25 cellular contexts compared by ENCODE assay signal in the genomic region with DNA sequence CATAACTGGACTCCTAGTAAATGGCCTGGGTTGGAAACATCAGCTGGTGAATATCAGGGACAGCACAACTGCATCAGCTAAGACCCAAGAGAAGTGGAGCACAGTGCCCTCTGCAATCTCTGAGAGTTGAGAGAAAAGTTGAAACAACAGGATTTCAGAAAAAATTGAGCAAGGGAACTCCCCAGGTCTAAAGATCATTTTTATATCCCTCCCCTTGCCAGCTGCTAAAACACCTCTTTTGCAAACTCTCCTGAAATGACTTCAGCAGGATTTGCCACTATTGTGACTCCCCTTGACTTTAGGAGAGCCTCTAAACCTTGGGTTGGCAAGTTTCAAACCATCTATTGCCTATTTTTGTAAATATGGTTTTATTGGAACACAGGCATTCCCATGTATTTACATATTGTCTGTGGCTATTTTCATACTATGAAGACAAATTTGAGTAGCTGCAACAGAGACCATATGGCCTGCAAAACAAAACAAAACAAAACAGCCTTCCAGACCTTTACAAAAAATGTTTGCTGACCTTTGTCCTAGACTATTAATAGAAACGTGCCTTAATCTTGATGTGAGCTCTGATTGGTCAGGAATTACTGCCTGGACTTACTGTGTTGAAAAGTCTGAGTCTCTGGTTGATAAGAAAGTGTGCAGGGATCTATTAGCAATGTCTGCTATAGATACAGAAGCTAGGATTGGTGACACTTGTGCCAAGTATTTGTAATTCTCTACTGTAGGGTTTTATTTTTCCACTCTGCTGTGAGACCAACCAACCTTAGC. TPM values are rescaled to one million over a fixed set of nuclear protein-coding genes. Genes with fewer than 3 reads are reported as not detected.
DNase-seq lines count a peak whose midpoint lies in the region; ATAC-seq, FAIRE-seq and TF ChIP-seq lines count a peak whose summit lies in the region.
"Had no signal": no experiment of that assay in that cellular context is flagged by ENCODE, and none has a peak within 500 bp of the region (broad histone marks: within the 10 kb centered on the region; RNA-seq: fewer than 3 reads in every experiment).

No MANE protein-coding gene starts in this region.

- H3K9ac ChIP-seq in liver (ENCODE audit: low read depth in 1 of 2, low read length in 2 of 2) (no peak overlapping the region), SK-N-SH (no peak overlapping the region)

- H3K79me2 ChIP-seq in SK-N-SH (ENCODE audit: insufficient read depth), result no peaks in the 10 kb centered on the region

- no peak for TF ChIP-seq EP300 in SK-N-SH (IDR thresholded peaks at IDR 0.05; ENCODE audit: borderline replicate concordance in 1 of 2, low read depth in 1 of 2, low read length in 1 of 2)

- WGBS in liver, result 3% methylated on average over 1 of the region's 1 CpG
- 0% methylated on average over 1 of the region's 1 CpG for WGBS in SK-N-SH (ENCODE audit: low lambda C conversion rate)
- 3 to 13% (median 12%) methylated on average over 1 of the region's 1 CpG for WGBS in psoas muscle, 3 donors

- POLR2A ChIA-PET in SK-N-SH (lab: Yijun Ruan, JAX), result no interaction called here

- no peaks in the 10 kb centered on the region for H3K27me3 ChIP-seq in liver (ENCODE audit: control insufficient read depth in 4 of 4, insufficient read depth in 4 of 4, low read length in 3 of 4)
- H3K27me3 ChIP-seq in SK-N-SH (ENCODE audit: insufficient read depth), result no peaks in the 10 kb centered on the region
- no peaks in the 10 kb centered on the region for H3K27me3 ChIP-seq in psoas muscle (ENCODE audit: insufficient read depth in 3 of 3, low read length in 2 of 3)
- H3K27me3 ChIP-seq: BE2C had no signal

- H3K9me3 ChIP-seq in liver (ENCODE audit: control insufficient read depth in 4 of 4, low read length in 3 of 4), result no peaks in the 10 kb centered on the region
- no peaks in the 10 kb centered on the region for H3K9me3 ChIP-seq in SK-N-SH
- H3K9me3 ChIP-seq in psoas muscle, result no peaks in the 10 kb centered on the region
- H3K9me3 ChIP-seq: BE2C had no signal

- intact Hi-C loops in psoas muscle (cut with DNase I), result no loop called here

- H3F3A ChIP-seq in SK-N-SH (replicated peaks; ENCODE audit: insufficient read depth), result no peaks in the 10 kb centered on the region

- TF ChIP-seq CTCF in liver (IDR thresholded peaks at IDR 0.05; ENCODE audit: low read depth, low read length, missing input control), result no peak
- no peak for TF ChIP-seq CTCF in SK-N-SH (IDR thresholded peaks at IDR 0.05)
- TF ChIP-seq CTCF in psoas muscle (IDR thresholded peaks at IDR 0.05), result no peak

- FAIRE-seq in endometrium (lab: Jason Lieb, UNC), result peak; percentile 88
- FAIRE-seq: A204.1, GM12892, GM18507 had no signal

- H3K4me1 ChIP-seq in liver (ENCODE audit: control insufficient read depth in 4 of 4, insufficient read depth in 4 of 4, low read length in 3 of 4) (peaks cover 0 to 2% (median 0%) of the 10 kb centered on the region in 4 donors), SK-N-SH (ENCODE audit: control insufficient read depth in 1 of 2, insufficient read depth in 2 of 2, low read depth in 1 of 2, low read length in 1 of 2) (no peaks in the 10 kb centered on the region), psoas muscle (no peaks in the 10 kb centered on the region)
- H3K4me1 ChIP-seq: BE2C had no signal

- no peaks in the 10 kb centered on the region for H4K20me1 ChIP-seq in SK-N-SH (ENCODE audit: insufficient read depth)

- H3K27ac ChIP-seq in liver (ENCODE audit: low read depth in 1 of 2, low read length in 2 of 2) (no peak overlapping the region), SK-N-SH (ENCODE audit: low read depth in 2 of 2, low read length in 1 of 2) (no peak overlapping the region), psoas muscle (no peak overlapping the region)
- H3K27ac ChIP-seq: HL-60 had no signal

- no peak overlapping the region for H2AFZ ChIP-seq in SK-N-SH (ENCODE audit: low read depth)
- H2AFZ ChIP-seq: GM23338 had no signal

- no peaks in the 10 kb centered on the region for H3K36me3 ChIP-seq in liver (ENCODE audit: control insufficient read depth in 4 of 4, insufficient read depth in 3 of 4, low read depth in 1 of 4, low read length in 3 of 4)
- no peaks in the 10 kb centered on the region for H3K36me3 ChIP-seq in SK-N-SH (replicated peaks in 1 of 2; ENCODE audit: control insufficient read depth in 1 of 2, insufficient read depth in 2 of 2, low read length in 1 of 2)
- H3K36me3 ChIP-seq in psoas muscle (ENCODE audit: insufficient read depth in 1 of 2, low read depth in 1 of 2), result no peaks in the 10 kb centered on the region
- H3K36me3 ChIP-seq: BE2C had no signal

- DNase-seq in DMS 273 (lab: John Stamatoyannopoulos, UW; ENCODE audit: unreplicated experiment), result peak; percentile 29
- peak; percentile 40 for DNase-seq in DMS 273 treated with DMSO at 0.1 percent for 48 hours (lab: John Stamatoyannopoulos, UW)
- DNase-seq in SK-N-SH, result no peak
- DNase-seq in psoas muscle, result no peak
- DNase-seq in NK-92 treated with Interleukin-12 subunit alpha and Interleukin-12 subunit beta, amount 100 ng/mL, for 24 hours (lab: John Stamatoyannopoulos, UW), result no peak
- DNase-seq: ACHN; BE2C; C1 segment of cervical spinal cord; CD4-positive, CD25-positive, alpha-beta regulatory T cell; CD8-positive, alpha-beta memory T cell; COR-L47; DMS153; DMS79; GDM1; HCEC 1CT; IMR-90 had no signal

- no peaks in the 10 kb centered on the region for H3K9me2 ChIP-seq in SK-N-SH

- H3K4me3 ChIP-seq in liver (ENCODE audit: low read depth in 1 of 3, low read length in 3 of 3) (no peak overlapping the region), SK-N-SH (ENCODE audit: low read depth in 2 of 2, low read length in 1 of 2) (no peak overlapping the region), psoas muscle (no peak overlapping the region)
- H3K4me3 ChIP-seq: GM23338 had no signal

- ATAC-seq in psoas muscle, result no peak
- ATAC-seq: GM23338 had no signal

- TF ChIP-seq RAD21 in liver (IDR thresholded peaks at IDR 0.05) (peak; percentile 7 to 19), SK-N-SH (IDR thresholded peaks at IDR 0.05; ENCODE audit: low read length) (no peak)

- CTCF ChIA-PET in SK-N-SH (lab: Yijun Ruan, JAX), result no interaction called here

- H3K4me2 ChIP-seq in SK-N-SH, result no peak overlapping the region
- H3K4me2 ChIP-seq: GM23338 had no signal

TF ChIP-seq in liver, 16 proteins besides CTCF, POLR2A, EP300 and RAD21 (continues in another document):
- peak; percentile 33 for TF ChIP-seq HNF4G (IDR thresholded peaks at IDR 0.05)
- TF ChIP-seq, protein P1, sequence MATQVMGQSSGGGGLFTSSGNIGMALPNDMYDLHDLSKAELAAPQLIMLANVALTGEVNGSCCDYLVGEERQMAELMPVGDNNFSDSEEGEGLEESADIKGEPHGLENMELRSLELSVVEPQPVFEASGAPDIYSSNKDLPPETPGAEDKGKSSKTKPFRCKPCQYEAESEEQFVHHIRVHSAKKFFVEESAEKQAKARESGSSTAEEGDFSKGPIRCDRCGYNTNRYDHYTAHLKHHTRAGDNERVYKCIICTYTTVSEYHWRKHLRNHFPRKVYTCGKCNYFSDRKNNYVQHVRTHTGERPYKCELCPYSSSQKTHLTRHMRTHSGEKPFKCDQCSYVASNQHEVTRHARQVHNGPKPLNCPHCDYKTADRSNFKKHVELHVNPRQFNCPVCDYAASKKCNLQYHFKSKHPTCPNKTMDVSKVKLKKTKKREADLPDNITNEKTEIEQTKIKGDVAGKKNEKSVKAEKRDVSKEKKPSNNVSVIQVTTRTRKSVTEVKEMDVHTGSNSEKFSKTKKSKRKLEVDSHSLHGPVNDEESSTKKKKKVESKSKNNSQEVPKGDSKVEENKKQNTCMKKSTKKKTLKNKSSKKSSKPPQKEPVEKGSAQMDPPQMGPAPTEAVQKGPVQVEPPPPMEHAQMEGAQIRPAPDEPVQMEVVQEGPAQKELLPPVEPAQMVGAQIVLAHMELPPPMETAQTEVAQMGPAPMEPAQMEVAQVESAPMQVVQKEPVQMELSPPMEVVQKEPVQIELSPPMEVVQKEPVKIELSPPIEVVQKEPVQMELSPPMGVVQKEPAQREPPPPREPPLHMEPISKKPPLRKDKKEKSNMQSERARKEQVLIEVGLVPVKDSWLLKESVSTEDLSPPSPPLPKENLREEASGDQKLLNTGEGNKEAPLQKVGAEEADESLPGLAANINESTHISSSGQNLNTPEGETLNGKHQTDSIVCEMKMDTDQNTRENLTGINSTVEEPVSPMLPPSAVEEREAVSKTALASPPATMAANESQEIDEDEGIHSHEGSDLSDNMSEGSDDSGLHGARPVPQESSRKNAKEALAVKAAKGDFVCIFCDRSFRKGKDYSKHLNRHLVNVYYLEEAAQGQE (IDR thresholded peaks at IDR 0.05), result no peak

TF ChIP-seq in SK-N-SH, 30 proteins besides CTCF, POLR2A, EP300 and RAD21 (continues in another document):
- TF ChIP-seq, protein P2, sequence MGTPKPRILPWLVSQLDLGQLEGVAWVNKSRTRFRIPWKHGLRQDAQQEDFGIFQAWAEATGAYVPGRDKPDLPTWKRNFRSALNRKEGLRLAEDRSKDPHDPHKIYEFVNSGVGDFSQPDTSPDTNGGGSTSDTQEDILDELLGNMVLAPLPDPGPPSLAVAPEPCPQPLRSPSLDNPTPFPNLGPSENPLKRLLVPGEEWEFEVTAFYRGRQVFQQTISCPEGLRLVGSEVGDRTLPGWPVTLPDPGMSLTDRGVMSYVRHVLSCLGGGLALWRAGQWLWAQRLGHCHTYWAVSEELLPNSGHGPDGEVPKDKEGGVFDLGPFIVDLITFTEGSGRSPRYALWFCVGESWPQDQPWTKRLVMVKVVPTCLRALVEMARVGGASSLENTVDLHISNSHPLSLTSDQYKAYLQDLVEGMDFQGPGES (IDR thresholded peaks at IDR 0.05; ENCODE audit: low read depth, low read length), result no peak
- TF ChIP-seq SMC3 (IDR thresholded peaks at IDR 0.05; ENCODE audit: low read depth, low read length) (no peak), POLR2AphosphoS5 (IDR thresholded peaks at IDR 0.05; ENCODE audit: low read depth, low read length) (no peak), TCF12 (IDR thresholded peaks at IDR 0.05) (no peak), GABPA (IDR thresholded peaks at IDR 0.05; ENCODE audit: low read depth) (no peak), NRF1 (IDR thresholded peaks at IDR 0.05; ENCODE audit: low read depth, low read length) (no peak), ELF1 (IDR thresholded peaks at IDR 0.05) (no peak), MEF2A (IDR thresholded peaks at IDR 0.05; ENCODE audit: borderline replicate concordance, low read depth) (no peak)
- TF ChIP-seq, protein P3, sequence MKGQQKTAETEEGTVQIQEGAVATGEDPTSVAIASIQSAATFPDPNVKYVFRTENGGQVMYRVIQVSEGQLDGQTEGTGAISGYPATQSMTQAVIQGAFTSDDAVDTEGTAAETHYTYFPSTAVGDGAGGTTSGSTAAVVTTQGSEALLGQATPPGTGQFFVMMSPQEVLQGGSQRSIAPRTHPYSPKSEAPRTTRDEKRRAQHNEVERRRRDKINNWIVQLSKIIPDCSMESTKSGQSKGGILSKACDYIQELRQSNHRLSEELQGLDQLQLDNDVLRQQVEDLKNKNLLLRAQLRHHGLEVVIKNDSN (IDR thresholded peaks at IDR 0.05; ENCODE audit: borderline replicate concordance, low read depth), result no peak

RNA-seq across cellular contexts. Expression of a gene that starts 37.7 kb away (rescaled TPM):
- total RNA-seq in liver (10 to 100 TPM in 1 of 2 donors, 1 to 10 TPM in 1; 2.0 to 26.3 TPM), psoas muscle (under 1 TPM in 1 of 4 donors, not detected in 3; 0.11 TPM)
- polyA plus RNA-seq in liver (1 to 10 TPM; 1.2 to 2.8 TPM), SK-N-SH (2012; rRNA removed) (not detected in 2 replicates), psoas muscle (under 1 TPM in 1 of 3 donors, not detected in 2; 0.03 TPM)
- polyA plus RNA-seq in SK-N-SH (2012; cell fraction: cytosol; rRNA removed), result 0.13 and 0.17 TPM in 2 replicates
- not detected in 2 replicates for polyA plus RNA-seq in SK-N-SH (2012; cell fraction: nucleus; rRNA removed)
- total RNA-seq: CD4-positive, CD25-positive, alpha-beta regulatory T cell; CD8-positive, alpha-beta memory T cell; Daoy; HT1080; IMR-90 had no signal
- polyA plus RNA-seq: CD4-positive, CD25-positive, alpha-beta regulatory T cell; CD8-positive, alpha-beta memory T cell; IMR-90 had no signal

Comparison
In these comparisons a context has a peak if more than half of its experiments do, and no peak if none do; other contexts are left out.
1. DNase-seq: peak in DMS 273 (single experiment) and DMS 273 treated with DMSO at 0.1 percent for 48 hours (single experiment); none in SK-N-SH (single experiment), psoas muscle (0 of 2) and NK-92 treated with Interleukin-12 subunit alpha and Interleukin-12 subunit beta, amount 100 ng/mL, for 24 hours (single experiment).